16 cellular contexts compared by ENCODE assay signal in genomic region chr20:23246682-23247664, GRCh38.
A peak's percentile ranks its signal among the peaks of the same experiment; 100 is the strongest.
DNase-seq lines count a peak whose midpoint lies in the region; ATAC-seq and TF ChIP-seq lines count a peak whose summit lies in the region.
"Had no signal": no experiment of that assay in that cellular context is flagged by ENCODE, and none has a peak within 500 bp of the region (broad histone marks: within the 10 kb centered on the region; RNA-seq: fewer than 3 reads in every experiment).

No MANE protein-coding gene starts in this region.

- H2AFZ ChIP-seq in OCI-LY7 (ENCODE audit: low read length), result no peak overlapping the region

- no peak for TF ChIP-seq POLR2A in testis (IDR thresholded peaks at IDR 0.05)

- peaks cover 19% of the 10 kb centered on the region for H3K4me1 Mint-ChIP-seq in osteocyte (ENCODE audit: unreplicated experiment)

- peaks cover 3% of the 10 kb centered on the region for H3K4me1 ChIP-seq in OCI-LY7 (ENCODE audit: insufficient read depth, low read length, poor library complexity, severe bottlenecking)
- peaks cover 18% of the 10 kb centered on the region for H3K4me1 ChIP-seq in testis

- intact Hi-C loops in OCI-LY7 (cut with micrococcal nuclease; ENCODE audit: unreplicated experiment) (no loop called here), testis (cut with DNase I; ENCODE audit: low total_unique reads) (loop anchor here (10.0 kb wide), 1 partner anchor 552 kb away; no protein-coding TSS in a partner anchor)

- no peaks in the 10 kb centered on the region for H3K9me2 ChIP-seq in OCI-LY7 (ENCODE audit: insufficient read depth, low read length)

- no peak overlapping the region for H3K4me3 ChIP-seq in OCI-LY7 (ENCODE audit: low read depth, low read length, poor library complexity, severe bottlenecking)
- H3K4me3 ChIP-seq in testis, result no peak overlapping the region
- H3K4me3 ChIP-seq: thoracic aorta had no signal

- H3K27me3 ChIP-seq in testis, result no peaks in the 10 kb centered on the region

- no peaks in the 10 kb centered on the region for H4K20me1 ChIP-seq in OCI-LY7 (ENCODE audit: insufficient read depth, low read length)

- no peaks in the 10 kb centered on the region for H3K9me3 ChIP-seq in OCI-LY7 (ENCODE audit: low read length)
- no peaks in the 10 kb centered on the region for H3K9me3 ChIP-seq in testis
- H3K9me3 ChIP-seq: thoracic aorta had no signal

- no TSS peak for BruUV-seq in OCI-LY7 (replicated peaks; lab: Mats Ljungman, UMichigan)

- DNase-seq in GM20000 (ENCODE audit: low spot score) (peak; percentile 24), OCI-LY7 (ENCODE audit: low spot score) (peak; percentile 2), left kidney (ENCODE audit: low read depth, low spot score) (peak; percentile 53), testis (peak; percentile 77), osteocyte (ENCODE audit: extremely low spot score, unreplicated experiment) (no peak), amniotic stem cell (lab: John Stamatoyannopoulos, UW) (no peak), hepatic stellate cell (ENCODE audit: low spot score) (no peak)
- DNase-seq: CD8-positive, alpha-beta T cell; GDM1; hypothalamus; IMR-90; midbrain; NCI-H187 had no signal

- no peak overlapping the region for H3K27ac Mint-ChIP-seq in osteocyte (ENCODE audit: unreplicated experiment)
- H3K27ac Mint-ChIP-seq: activated T-helper 1 cell treated with anti-CD3 and anti-CD28 coated beads, Interleukin-12 subunit alpha, Interleukin-12 subunit beta, Interleukin-2, Interleukin-4 antibody, amounts not matched to agents 30 ng/mL and 10 ng/mL and 1 ng/mL, durations not matched to agents 14 hours and 24 hours and 36 hours; CD8-positive, alpha-beta T cell had no signal

- H3K9me3 Mint-ChIP-seq in osteocyte (ENCODE audit: unreplicated experiment), result no peaks in the 10 kb centered on the region
- H3K9me3 Mint-ChIP-seq: activated T-helper 1 cell treated with anti-CD3 and anti-CD28 coated beads, Interleukin-12 subunit alpha, Interleukin-12 subunit beta, Interleukin-2, Interleukin-4 antibody, amounts not matched to agents 30 ng/mL and 10 ng/mL and 1 ng/mL, durations not matched to agents 14 hours and 24 hours and 36 hours; CD8-positive, alpha-beta T cell had no signal

- H3K36me3 Mint-ChIP-seq in osteocyte (ENCODE audit: unreplicated experiment), result no peaks in the 10 kb centered on the region
- H3K36me3 Mint-ChIP-seq: CD8-positive, alpha-beta T cell had no signal

- ATAC-seq in HG03025 (IDR thresholded peaks at IDR 0.05; ENCODE audit: low FRiP score, unreplicated experiment), result no peak
- ATAC-seq: CD8-positive, alpha-beta T cell had no signal

- CTCF ChIA-PET in OCI-LY7 (lab: Charles Lee; ENCODE audit: unreplicated experiment), result no interaction called here

- WGBS in testis, 2 donors, result 47 to 58% methylated on average over 21 of the region's 21 CpGs

- H3K36me3 ChIP-seq in OCI-LY7 (ENCODE audit: insufficient read depth, low read length) (no peaks in the 10 kb centered on the region), testis (ENCODE audit: low read depth, missing control alignments) (no peaks in the 10 kb centered on the region)
- H3K36me3 ChIP-seq: thoracic aorta had no signal

- no peak overlapping the region for H3K27ac ChIP-seq in OCI-LY7 (ENCODE audit: low read depth, low read length, poor library complexity, severe bottlenecking)
- H3K27ac ChIP-seq in testis, result peak overlapping the region in 1 of 2 donors; percentile 75
- H3K27ac ChIP-seq: thoracic aorta had no signal

- TF ChIP-seq CTCF in GM20000 (IDR thresholded peaks at IDR 0.05; ENCODE audit: extremely low read depth, missing control alignments) (no peak), OCI-LY7 (conservative IDR thresholded peaks at IDR 0.05; ENCODE audit: low read length) (no peak), testis (IDR thresholded peaks at IDR 0.05) (no peak), osteocyte (IDR thresholded peaks at IDR 0.05) (no peak)

- H3K4me2 ChIP-seq in OCI-LY7 (ENCODE audit: low read length), result no peak overlapping the region

- POLR2A ChIA-PET in OCI-LY7 (lab: Charles Lee), result no interaction called here

- peaks cover 3% of the 10 kb centered on the region for H3K27me3 Mint-ChIP-seq in osteocyte (ENCODE audit: unreplicated experiment)

- H3K4me3 Mint-ChIP-seq in osteocyte (ENCODE audit: unreplicated experiment), result no peak overlapping the region
- H3K4me3 Mint-ChIP-seq: activated T-helper 1 cell treated with anti-CD3 and anti-CD28 coated beads, Interleukin-12 subunit alpha, Interleukin-12 subunit beta, Interleukin-2, Interleukin-4 antibody, amounts not matched to agents 30 ng/mL and 10 ng/mL and 1 ng/mL, durations not matched to agents 14 hours and 24 hours and 36 hours; CD8-positive, alpha-beta T cell had no signal

- H3K79me2 ChIP-seq in OCI-LY7 (ENCODE audit: insufficient read depth, low read depth, low read length), result no peaks in the 10 kb centered on the region

Comparison
In these comparisons a context has a peak if more than half of its experiments do, and no peak if none do; other contexts are left out.
1. DNase-seq: peak in GM20000 (single experiment), OCI-LY7 (single experiment), left kidney (single experiment) and testis (single experiment); none in osteocyte (single experiment), amniotic stem cell (single experiment) and hepatic stellate cell (single experiment).